ENCODE assay signal across 9 cellular contexts in the genomic region with DNA sequence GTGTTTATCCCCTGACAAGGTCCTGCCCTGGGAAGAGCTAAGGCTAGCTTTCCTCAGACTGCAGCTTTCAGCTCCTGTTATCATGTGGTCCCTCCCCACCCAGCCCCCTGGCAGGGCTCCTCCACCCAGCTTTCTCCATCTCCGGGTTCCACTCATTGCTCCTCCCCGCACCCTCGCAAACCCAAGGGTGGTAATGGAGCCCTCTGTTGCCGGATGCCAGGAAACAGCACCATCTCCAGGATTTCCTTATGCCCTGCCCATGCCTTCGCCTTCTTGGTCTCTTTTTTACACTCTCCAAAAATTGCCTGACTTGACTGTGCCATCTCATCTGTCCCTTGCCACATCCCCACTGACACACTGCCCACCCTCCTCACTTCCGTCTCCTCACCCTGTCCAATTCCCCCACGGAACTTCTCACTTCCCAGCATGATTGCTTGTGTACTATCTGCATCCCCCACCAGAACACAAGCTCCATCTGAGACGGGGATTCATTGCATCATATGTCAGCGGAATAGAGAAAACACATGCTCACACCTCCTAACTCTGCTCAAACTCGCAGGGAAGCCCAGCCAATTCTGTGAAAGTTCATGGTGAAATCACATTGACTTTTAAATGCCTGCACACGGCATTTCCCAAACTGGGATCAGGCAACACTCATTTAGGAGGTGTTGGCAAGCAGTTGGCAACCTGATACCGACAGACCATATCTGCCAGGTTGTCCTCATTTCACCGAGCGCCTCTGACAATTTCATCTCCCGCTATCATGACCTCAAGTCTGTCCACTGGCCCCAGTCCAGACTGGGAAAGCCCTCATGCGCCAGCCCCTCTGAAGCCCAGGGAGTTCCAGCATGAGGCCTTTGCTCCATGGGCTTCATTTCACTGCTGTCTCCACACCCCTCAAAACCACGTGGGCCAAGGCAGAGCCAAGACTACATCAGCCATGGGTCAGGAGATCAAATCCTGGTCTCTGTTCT.
DNase-seq lines count a peak whose midpoint lies in the region; ATAC-seq and TF ChIP-seq lines count a peak whose summit lies in the region.
"Had no signal": no experiment of that assay in that cellular context is flagged by ENCODE, and none has a peak within 500 bp of the region (broad histone marks: within the 10 kb centered on the region; RNA-seq: fewer than 3 reads in every experiment).

No MANE protein-coding gene starts in this region.

- ATAC-seq in omental fat pad (ENCODE audit: low FRiP score) (peak; percentile 80), HG03139 (IDR thresholded peaks at IDR 0.05; ENCODE audit: unreplicated experiment) (no peak), HG03039 (IDR thresholded peaks at IDR 0.05; ENCODE audit: unreplicated experiment) (no peak)

- DNase-seq in AG10803 (ENCODE audit: low read depth) (peak; percentile 93), NCI-H2196 treated with DMSO at 0.1 percent for 48 hours (lab: John Stamatoyannopoulos, UW; ENCODE audit: unreplicated experiment) (peak; percentile 25), fibroblast of peridontal ligament (ENCODE audit: extremely low read depth) (peak; percentile 2), omental fat pad (ENCODE audit: low spot score) (peak; percentile 46), inferior parietal cortex (ENCODE audit: extremely low spot score) (no peak), hippocampal formation (lab: John Stamatoyannopoulos, UW) (no peak)
- DNase-seq: CD4-positive, alpha-beta memory T cell had no signal

- no peak overlapping the region; the same call in 1 of the 2 replicates for H3K4me3 ChIP-seq in AG10803 (ENCODE audit: low read length)

- TF ChIP-seq CTCF in AG10803 (conservative IDR thresholded peaks at IDR 0.05; ENCODE audit: low read length): peak; percentile 27; the same call in 1 of the 2 replicates
- TF ChIP-seq CTCF in omental fat pad (IDR thresholded peaks at IDR 0.05): no peak

Comparison
In these comparisons a context has a peak if more than half of its experiments do, and no peak if none do; other contexts are left out.
1. DNase-seq: peak in AG10803 (single experiment), NCI-H2196 treated with DMSO at 0.1 percent for 48 hours (single experiment), fibroblast of peridontal ligament (single experiment) and omental fat pad (single experiment); none in inferior parietal cortex (single experiment) and hippocampal formation (0 of 2).